Comparison of ENCODE assay signal across 12 cellular contexts in the genomic region with DNA sequence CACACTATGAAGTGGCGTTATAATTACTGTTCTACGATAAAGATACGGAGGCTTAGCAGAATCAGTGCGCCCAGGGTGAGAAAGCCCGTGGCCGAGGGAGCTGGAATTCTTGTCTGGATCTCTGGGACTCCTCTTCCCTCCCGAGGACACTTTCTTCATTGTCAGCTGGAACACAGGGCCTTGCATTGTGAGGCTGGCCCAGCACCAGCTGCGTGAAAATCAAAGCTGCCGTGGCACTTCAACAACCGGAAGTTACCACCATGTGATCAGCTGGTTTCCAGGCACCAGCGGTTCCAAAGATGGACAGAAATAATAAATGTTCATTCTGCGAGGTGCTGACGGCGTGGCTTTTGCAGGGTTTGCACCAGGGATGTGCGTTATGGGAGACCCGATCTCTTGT.
"Had no signal": no experiment of that assay in that cellular context is flagged by ENCODE, and none has a peak within 500 bp of the region (broad histone marks: within the 10 kb centered on the region; RNA-seq: fewer than 3 reads in every experiment).

No MANE protein-coding gene starts in this region.

- H3K36me3 ChIP-seq: tibial artery, vagina had no signal

- DNase-seq: activated naive CD4-positive, alpha-beta T cell treated with Interleukin-2 at 50 U/mL for 16 hours; activated naive CD8-positive, alpha-beta T cell treated with anti-CD3 and anti-CD28 coated beads, Interleukin-2, amount 50 U/mL, for 24 hours; activated T-cell treated with anti-CD3 and anti-CD28 coated beads for 4 hours; erythroblast; immature natural killer cell; nephron progenitor cell; stimulated activated CD4-positive, alpha-beta T cell treated with anti-CD3 and anti-CD28 coated beads, Interleukin-12 subunit alpha, Interleukin-12 subunit beta, amount 100 ng/mL, for 4 hours; stimulated activated CD4-positive, alpha-beta T cell treated with anti-CD3 and anti-CD28 coated beads, Interleukin-2, amount 100 ng/mL, for 24 hours; tibial artery had no signal

- H3K9me3 ChIP-seq: tibial artery, vagina had no signal

- H3K4me1 ChIP-seq: tibial artery, vagina had no signal

- H3K27me3 ChIP-seq: tibial artery, vagina had no signal

- H3K4me3 ChIP-seq: tibial artery, vagina had no signal

- ATAC-seq: activated CD4-positive, CD25-positive, alpha-beta regulatory T cell treated with anti-CD3 and anti-CD28 coated beads, Interleukin-2, amount 50 U/mL, for 24 hours; activated naive CD8-positive, alpha-beta T cell treated with anti-CD3 and anti-CD28 coated beads, Interleukin-2, amount 50 U/mL, for 24 hours; stimulated activated effector memory CD8-positive, alpha-beta T cell treated with anti-CD3 and anti-CD28 coated beads, Interleukin-12 subunit alpha, Interleukin-12 subunit beta, amount 100 ng/mL, for 72 hours had no signal

- H3K27ac ChIP-seq: tibial artery, vagina had no signal
